Comparison of ENCODE assay signal across 8 cellular contexts in genomic region chr9:8857330-8858249, GRCh38.
DNase-seq lines count a peak whose midpoint lies in the region; ATAC-seq and TF ChIP-seq lines count a peak whose summit lies in the region.

No MANE protein-coding gene starts in this region.

- peak; percentile 32 for DNase-seq in activated T-cell treated with anti-CD3 and anti-CD28 coated beads, Interleukin-2, amount 50 U/mL, for 24 hours
- no peak for DNase-seq in activated T-cell treated with anti-CD3 and anti-CD28 coated beads for 4 hours
- no peak for DNase-seq in RWPE2 (ENCODE audit: low spot score)
- peak; percentile 45 for DNase-seq in dermis blood vessel endothelial cell
- DNase-seq in right lobe of liver = peak; percentile 65 to 81 (median 72)
- peak; percentile 20 for DNase-seq in stimulated activated naive CD8-positive, alpha-beta T cell treated with anti-CD3 and anti-CD28 coated beads, Interleukin-15, Interleukin-2, amounts not matched to agents 100 U/mL and 50 U/mL, for 24 hours
- DNase-seq in NAMALWA (ENCODE audit: low spot score) = no peak
- no peak for DNase-seq in germinal center (ENCODE audit: low spot score)

- H3K4me3 ChIP-seq in RWPE2 (ENCODE audit: severe bottlenecking) (peak overlapping the region; percentile 17), right lobe of liver (peak overlapping the region; percentile 60 to 72 (median 67))

- WGBS in right lobe of liver (ENCODE audit: insufficient coverage, low coverage, low lambda C conversion rate, missing lambda C conversion rate) = under 1% methylated on average over 39 of the region's 96 CpGs

- H3K9me3 ChIP-seq in RWPE2 (ENCODE audit: severe bottlenecking) = no peaks in the 10 kb centered on the region
- H3K9me3 ChIP-seq in right lobe of liver = no peaks in the 10 kb centered on the region

- no peaks in the 10 kb centered on the region for H3K36me3 ChIP-seq in RWPE2 (ENCODE audit: low read depth)
- no peaks in the 10 kb centered on the region for H3K36me3 ChIP-seq in right lobe of liver

- H3K36me3 Mint-ChIP-seq in activated T-cell treated with anti-CD3 and anti-CD28 coated beads, Interleukin-2, amount 50 U/mL, for 24 hours (ENCODE audit: low read depth) = no peaks in the 10 kb centered on the region

- ATAC-seq in RWPE2 (ENCODE audit: low read depth) (peak; percentile 70), right lobe of liver (peak; percentile 70 to 82 (median 79))
- peak; percentile 36 for ATAC-seq in stimulated activated naive CD8-positive, alpha-beta T cell treated with anti-CD3 and anti-CD28 coated beads, Interleukin-15, Interleukin-2, amounts not matched to agents 100 U/mL and 50 U/mL, for 24 hours

- peaks cover 10% of the 10 kb centered on the region for H3K4me1 Mint-ChIP-seq in activated T-cell treated with anti-CD3 and anti-CD28 coated beads, Interleukin-2, amount 50 U/mL, for 24 hours (ENCODE audit: low read depth)

- H3K4me1 ChIP-seq in RWPE2 (ENCODE audit: insufficient read depth, poor library complexity, severe bottlenecking) = no peaks in the 10 kb centered on the region
- H3K4me1 ChIP-seq in right lobe of liver = peaks cover 0 to 14% (median 3%) of the 10 kb centered on the region in 4 donors

- no peak for TF ChIP-seq CTCF in RWPE2 (IDR thresholded peaks at IDR 0.05; ENCODE audit: poor library complexity, severe bottlenecking)
- no peak for TF ChIP-seq CTCF in right lobe of liver (IDR thresholded peaks at IDR 0.05)

- intact Hi-C loops in right lobe of liver (cut with DNase I) = no loop called here

- H3K27ac ChIP-seq in RWPE2 (ENCODE audit: poor library complexity, severe bottlenecking) (no peak overlapping the region), right lobe of liver (peak overlapping the region in 2 of 3 donors; percentile 30 to 33)

- H3K27me3 Mint-ChIP-seq in activated T-cell treated with anti-CD3 and anti-CD28 coated beads, Interleukin-2, amount 50 U/mL, for 24 hours = peaks cover 71% of the 10 kb centered on the region

- H3K4me3 Mint-ChIP-seq in activated T-cell treated with anti-CD3 and anti-CD28 coated beads, Interleukin-2, amount 50 U/mL, for 24 hours = peak overlapping the region; percentile 55

- no peak overlapping the region for H3K27ac Mint-ChIP-seq in activated T-cell treated with anti-CD3 and anti-CD28 coated beads, Interleukin-2, amount 50 U/mL, for 24 hours

- TF ChIP-seq POLR2A in right lobe of liver (IDR thresholded peaks at IDR 0.05) = no peak

- H3K27me3 ChIP-seq in RWPE2 (ENCODE audit: insufficient read depth, poor library complexity, severe bottlenecking) (peaks cover 73% of the 10 kb centered on the region), right lobe of liver (no peaks in the 10 kb centered on the region)

- H3K9me3 Mint-ChIP-seq in activated T-cell treated with anti-CD3 and anti-CD28 coated beads, Interleukin-2, amount 50 U/mL, for 24 hours = no peaks in the 10 kb centered on the region

Comparison
In these comparisons a context has a peak if more than half of its experiments do, and no peak if none do; other contexts are left out.
1. DNase-seq: peak in activated T-cell treated with anti-CD3 and anti-CD28 coated beads, Interleukin-2, amount 50 U/mL, for 24 hours (single experiment), dermis blood vessel endothelial cell (single experiment), right lobe of liver (3 of 3) and stimulated activated naive CD8-positive, alpha-beta T cell treated with anti-CD3 and anti-CD28 coated beads, Interleukin-15, Interleukin-2, amounts not matched to agents 100 U/mL and 50 U/mL, for 24 hours (single experiment); none in activated T-cell treated with anti-CD3 and anti-CD28 coated beads for 4 hours (single experiment), RWPE2 (single experiment), NAMALWA (single experiment) and germinal center (single experiment).
2. Peak in every context shown above with its lines, with median percentiles within 50 percentile points of each other: ATAC-seq.